Comparison of ENCODE assay signal across 23 cellular contexts in genomic region chr6:150535818-150536220, GRCh38.
"Had no signal": no experiment of that assay in that cellular context is flagged by ENCODE, and none has a peak within 500 bp of the region (broad histone marks: within the 10 kb centered on the region; RNA-seq: fewer than 3 reads in every experiment).

No MANE protein-coding gene starts in this region.

- ATAC-seq: effector memory CD8-positive, alpha-beta T cell; heart right ventricle; left cardiac atrium; left ventricle myocardium superior; natural killer cell treated with Interleukin-12 subunit alpha and Interleukin-12 subunit beta and Interleukin-15 and Interleukin-18, amount 100 ng/mL, for 72 hours; stimulated activated memory B cell treated with anti-CD40 and anti-IgM and Interleukin-4, amounts not matched to agents 10 μg/mL and 1 μg/mL and 100 μg/mL, for 72 hours; stimulated activated naive CD8-positive, alpha-beta T cell treated with anti-CD3 and anti-CD28 coated beads, Interleukin-15, Interleukin-2, amounts not matched to agents 100 U/mL and 50 U/mL, for 24 hours had no signal

- H3K4me3 ChIP-seq: esophagus squamous epithelium, heart right ventricle, lung, right atrium auricular region, sigmoid colon, spleen, thoracic aorta, tibial nerve, upper lobe of left lung had no signal

- H3K9me3 ChIP-seq: esophagus squamous epithelium, heart right ventricle, right atrium auricular region, sigmoid colon, spleen, thoracic aorta, tibial nerve, upper lobe of left lung had no signal

- H3K4me1 ChIP-seq: right atrium auricular region had no signal

- H3K27ac ChIP-seq: esophagus squamous epithelium, heart right ventricle, parathyroid adenoma, right atrium auricular region, sigmoid colon, spleen, thoracic aorta, tibial nerve, upper lobe of left lung had no signal

- DNase-seq: cortex of kidney; effector memory CD8-positive, alpha-beta T cell; erythroblast; esophagus squamous epithelium; foreskin melanocyte; glutamatergic neuron; heart right ventricle; hippocampal formation; left cardiac atrium; left ventricle myocardium superior; naive B cell; sigmoid colon; spleen; stimulated activated CD4-positive, alpha-beta T cell treated with anti-CD3 and anti-CD28 coated beads, Interleukin-4, amount 100 ng/mL, for 4 hours; stimulated activated naive CD8-positive, alpha-beta T cell treated with anti-CD3 and anti-CD28 coated beads, Interleukin-15, Interleukin-2, amounts not matched to agents 100 U/mL and 50 U/mL, for 24 hours; upper lobe of left lung had no signal

- H3K36me3 ChIP-seq: esophagus squamous epithelium, heart right ventricle, right atrium auricular region, sigmoid colon, spleen, thoracic aorta, tibial nerve, upper lobe of left lung had no signal

- H3K27me3 ChIP-seq: esophagus squamous epithelium, heart right ventricle, right atrium auricular region, sigmoid colon, spleen, tibial nerve, upper lobe of left lung had no signal
